ENCODE assay signal across 4 cellular contexts in the genomic region with DNA sequence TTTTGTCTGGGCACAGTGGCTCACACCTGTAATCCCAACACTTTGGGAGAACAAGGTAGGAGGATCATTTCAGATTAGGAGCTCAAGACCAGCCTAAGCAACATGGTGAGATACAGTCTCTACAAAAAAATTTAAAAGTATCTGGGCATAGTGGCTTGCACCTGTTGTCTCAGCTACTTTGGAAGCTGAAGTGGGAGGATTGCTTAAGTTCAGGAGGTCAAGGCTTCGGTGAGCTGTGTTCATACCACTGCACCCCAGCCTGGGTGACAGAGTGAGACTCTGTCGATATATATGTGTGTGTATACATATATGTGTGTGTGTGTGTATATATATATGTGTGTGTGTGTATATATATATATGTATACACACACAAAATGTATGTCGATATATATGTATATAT.
"Had no signal": no experiment of that assay in that cellular context is flagged by ENCODE, and none has a peak within 500 bp of the region (broad histone marks: within the 10 kb centered on the region; RNA-seq: fewer than 3 reads in every experiment).

No MANE protein-coding gene starts in this region.

- H3K27ac ChIP-seq: HL-60 had no signal

- ATAC-seq: HepG2, K562 had no signal

- DNase-seq: IMR-90 had no signal

- H3K4me3 ChIP-seq: K562 had no signal
